ENCODE assay signal across 8 cellular contexts in the genomic region with DNA sequence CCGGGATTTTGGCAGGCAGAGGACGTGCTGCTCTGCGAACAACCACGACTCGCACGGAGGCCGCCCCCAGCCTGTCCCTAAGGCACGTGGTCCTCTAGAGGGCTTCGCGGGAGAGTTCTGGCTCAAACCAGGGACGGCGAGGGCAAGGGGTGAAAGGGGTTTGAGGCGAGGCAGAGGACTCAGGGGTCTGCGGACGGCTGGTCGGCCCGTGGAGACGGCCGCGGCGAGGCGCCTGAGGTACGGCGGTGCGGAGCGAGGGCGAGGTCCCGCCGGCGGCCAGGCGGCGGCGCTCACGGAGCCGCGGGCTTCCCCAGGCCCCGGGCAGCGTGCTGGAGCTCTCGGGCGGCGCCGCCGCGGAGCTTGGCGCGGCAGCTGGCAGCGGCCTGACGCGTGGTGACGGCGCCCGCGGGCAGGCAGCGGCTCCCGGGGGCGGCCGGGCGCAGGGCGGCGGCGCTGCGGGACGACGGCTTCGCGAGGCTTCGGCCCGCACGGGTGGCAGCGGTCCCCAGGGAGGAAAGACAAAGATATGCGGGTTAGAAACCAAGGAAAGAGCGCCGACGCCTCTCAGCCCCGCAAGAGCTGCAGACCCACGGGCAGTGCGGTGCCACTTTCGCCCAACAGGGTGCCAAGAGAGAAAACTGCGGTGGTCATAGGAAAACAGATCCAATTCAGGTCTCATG. TPM values are rescaled to one million over a fixed set of nuclear protein-coding genes. Genes with fewer than 3 reads are reported as not detected.
DNase-seq lines count a peak whose midpoint lies in the region; ATAC-seq and TF ChIP-seq lines count a peak whose summit lies in the region.

No MANE protein-coding gene starts in this region.

- DNase-seq in NCI-H1694 (lab: John Stamatoyannopoulos, UW) (peak; percentile 24), activated B cell treated with CpG ODN at 0.5 μM for 24 hours (peak; percentile 73), cardiac fibroblast (ENCODE audit: low read depth in 2 of 2) (peak; percentile 63 to 75), islet precursor cell (peak; percentile 80), NCI-H146 treated with DMSO at 0.1 percent for 48 hours (lab: John Stamatoyannopoulos, UW; ENCODE audit: unreplicated experiment) (no peak)
- DNase-seq in stimulated activated CD4-positive, alpha-beta T cell treated with anti-CD3 and anti-CD28 coated beads, Interleukin-1b, Interleukin-23, amount 100 ng/mL, for 4 hours (ENCODE audit: low read depth in 2 of 2) = peak; percentile 63 to 75

- POLR2A ChIA-PET in activated B cell treated with CpG ODN at 0.5 μM for 24 hours (lab: Charles Lee) = interaction anchor here (0.6 to 1.7 kb wide), 3 partner anchors 44 to 150 kb away, joined by 3 to 8 read pairs (median 3); a partner anchor contains a TSS

- TF ChIP-seq CTCF in GM12874 (IDR thresholded peaks at IDR 0.05; ENCODE audit: insufficient read depth, low read depth, low read length) = peak; percentile 77
- no peak for TF ChIP-seq CTCF in activated B cell treated with CpG ODN at 0.5 μM for 24 hours (IDR thresholded peaks at IDR 0.05)
- no peak for TF ChIP-seq CTCF in cardiac fibroblast (IDR thresholded peaks at IDR 0.05; ENCODE audit: low read depth, low read length)

- ATAC-seq in HG02759 (IDR thresholded peaks at IDR 0.05; ENCODE audit: unreplicated experiment) (peak; percentile 99), activated B cell treated with CpG ODN at 0.5 μM for 24 hours (ENCODE audit: low read depth) (peak; percentile 98)

- H3K36me3 Mint-ChIP-seq in activated B cell treated with CpG ODN at 0.5 μM for 24 hours (ENCODE audit: low read depth) = no peaks in the 10 kb centered on the region

- intact Hi-C loops in activated B cell treated with CpG ODN at 0.5 μM for 24 hours (cut with micrococcal nuclease) = loop anchor here (1.0 to 10.0 kb wide), 8 partner anchors 45 to 865 kb away; a partner anchor contains a TSS

- H3K4me3 Mint-ChIP-seq in activated B cell treated with CpG ODN at 0.5 μM for 24 hours = peak overlapping the region; percentile 68

- no peak overlapping the region for H3K27ac Mint-ChIP-seq in activated B cell treated with CpG ODN at 0.5 μM for 24 hours

- H3K4me1 Mint-ChIP-seq in activated B cell treated with CpG ODN at 0.5 μM for 24 hours = peaks cover 16% of the 10 kb centered on the region

- CTCF ChIA-PET in activated B cell treated with CpG ODN at 0.5 μM for 24 hours (lab: Charles Lee) = interaction anchor here (0.7 to 3.0 kb wide), 12 partner anchors 12 to 167 kb away, joined by 3 to 59 read pairs (median 4); a partner anchor contains a TSS

- no peaks in the 10 kb centered on the region for H3K27me3 Mint-ChIP-seq in activated B cell treated with CpG ODN at 0.5 μM for 24 hours

- no peaks in the 10 kb centered on the region for H3K9me3 Mint-ChIP-seq in activated B cell treated with CpG ODN at 0.5 μM for 24 hours

- peak overlapping the region; percentile 39 to 46 for H3K4me3 ChIP-seq in cardiac fibroblast (replicated peaks in 1 of 2; ENCODE audit: low read depth in 2 of 2, low read length in 2 of 2)

RNA-seq across cellular contexts. Expression of a gene that starts 44.8 kb away (rescaled TPM):
- total RNA-seq in activated B cell treated with CpG ODN at 0.5 μM for 24 hours = 40.5 and 53.5 TPM in 2 replicates
